9 cellular contexts compared by ENCODE assay signal in the genomic region with DNA sequence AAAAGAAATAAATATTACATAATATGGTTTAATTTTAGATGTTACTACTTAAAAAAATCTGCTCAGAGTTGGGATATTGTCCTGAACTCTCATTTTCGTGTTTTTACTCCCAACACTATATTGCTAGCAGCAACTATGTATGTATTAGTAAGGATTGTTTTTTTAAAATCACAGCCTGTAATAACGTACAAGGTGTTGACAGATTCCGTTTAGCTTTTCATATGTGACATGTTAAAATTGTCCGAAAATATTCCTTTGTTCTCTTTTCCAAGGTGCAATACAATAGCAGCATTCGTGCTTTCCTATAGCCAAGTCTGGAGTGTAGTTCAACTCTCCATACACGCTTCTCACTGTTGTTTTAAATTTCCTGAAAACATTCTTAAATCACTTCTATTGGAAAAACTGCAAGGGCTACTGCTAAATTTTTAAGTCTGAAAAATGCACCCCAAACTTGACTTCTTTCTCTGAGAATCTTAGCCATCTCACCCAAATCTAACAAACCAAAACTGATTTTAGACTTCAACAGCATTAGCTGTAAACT. TPM values are rescaled to one million over a fixed set of nuclear protein-coding genes. Genes with fewer than 3 reads are reported as not detected.
DNase-seq lines count a peak whose midpoint lies in the region; ATAC-seq and TF ChIP-seq lines count a peak whose summit lies in the region.
"Had no signal": no experiment of that assay in that cellular context is flagged by ENCODE, and none has a peak within 500 bp of the region (broad histone marks: within the 10 kb centered on the region; RNA-seq: fewer than 3 reads in every experiment).

No MANE protein-coding gene starts in this region.

- intact Hi-C loops in Panc1 (cut with micrococcal nuclease; ENCODE audit: unreplicated experiment) = no loop called here

- peak overlapping the region; percentile 99 for H3K27ac Mint-ChIP-seq in activated T-cell treated with anti-CD3 and anti-CD28 coated beads, Interleukin-2, amount 50 U/mL, for 24 hours
- peak overlapping the region; percentile 97 for H3K27ac Mint-ChIP-seq in endodermal cell
- H3K27ac Mint-ChIP-seq in progenitor cell of endocrine pancreas = peak overlapping the region; percentile 92

- no peak overlapping the region for H3K4me3 Mint-ChIP-seq in activated T-cell treated with anti-CD3 and anti-CD28 coated beads, Interleukin-2, amount 50 U/mL, for 24 hours
- H3K4me3 Mint-ChIP-seq in endodermal cell (peak overlapping the region; percentile 85), progenitor cell of endocrine pancreas (ENCODE audit: low read depth) (peak overlapping the region; percentile 57)

- CTCF ChIA-PET in Panc1 (lab: Charles Lee) = no interaction called here

- peaks cover 51% of the 10 kb centered on the region for H3K4me1 ChIP-seq in Panc1 (ENCODE audit: control insufficient read depth, insufficient read depth, low read length)
- peaks cover 26% of the 10 kb centered on the region for H3K4me1 ChIP-seq in endodermal cell (ENCODE audit: control insufficient read depth, insufficient read depth, low read length)

- H3K27me3 ChIP-seq in Panc1 (ENCODE audit: control insufficient read depth, insufficient read depth, low read length) (no peaks in the 10 kb centered on the region), endodermal cell (ENCODE audit: control insufficient read depth, insufficient read depth, low read length, poor library complexity, severe bottlenecking) (no peaks in the 10 kb centered on the region)

- WGBS in endodermal cell (ENCODE audit: insufficient coverage in 1 of 2, insufficient read length in 1 of 2), 2 experiments = 73 to 74% methylated on average over 5 to 6 of the region's 6 CpGs

- H3K9me3 Mint-ChIP-seq in activated T-cell treated with anti-CD3 and anti-CD28 coated beads, Interleukin-2, amount 50 U/mL, for 24 hours = no peaks in the 10 kb centered on the region
- H3K9me3 Mint-ChIP-seq in endodermal cell = no peaks in the 10 kb centered on the region
- no peaks in the 10 kb centered on the region for H3K9me3 Mint-ChIP-seq in progenitor cell of endocrine pancreas (ENCODE audit: low read depth)

- H3K4me1 Mint-ChIP-seq in activated T-cell treated with anti-CD3 and anti-CD28 coated beads, Interleukin-2, amount 50 U/mL, for 24 hours (ENCODE audit: low read depth) = peaks cover 75% of the 10 kb centered on the region
- H3K4me1 Mint-ChIP-seq in endodermal cell (peaks cover 54% of the 10 kb centered on the region), progenitor cell of endocrine pancreas (ENCODE audit: low read depth) (peaks cover 59% of the 10 kb centered on the region)

- H3K9ac ChIP-seq in endodermal cell (ENCODE audit: extremely low read depth, low read length, poor library complexity, severe bottlenecking) = peak overlapping the region; percentile 28

- in situ Hi-C loops in Panc1 (cut with HindIII; ENCODE audit: low pct_unique_long_range_greater_than_20kb, low sequenced_read_pairs) = no loop called here

- POLR2A ChIA-PET in Panc1 (lab: Charles Lee) = interaction anchor here (0.6 to 9.8 kb wide), 3 partner anchors 7 to 22 kb away, joined by 14 to 207 read pairs (median 58); a partner anchor contains a TSS

- ATAC-seq in Panc1 (no peak), HG03565 (IDR thresholded peaks at IDR 0.05; ENCODE audit: unreplicated experiment) (no peak)

- TF ChIP-seq CTCF in Panc1 (IDR thresholded peaks at IDR 0.05) (no peak), endodermal cell (conservative IDR thresholded peaks at IDR 0.05) (no peak), progenitor cell of endocrine pancreas (IDR thresholded peaks at IDR 0.05; ENCODE audit: unreplicated experiment) (no peak)

- peak overlapping the region; percentile 100 for H3K27ac ChIP-seq in Panc1 (ENCODE audit: low read length)
- peak overlapping the region; percentile 33 for H3K27ac ChIP-seq in endodermal cell (ENCODE audit: low read depth, low read length)

- no peaks in the 10 kb centered on the region for H3K36me3 ChIP-seq in Panc1 (ENCODE audit: control insufficient read depth, insufficient read depth, low read length)
- H3K36me3 ChIP-seq in endodermal cell (ENCODE audit: control insufficient read depth, insufficient read depth, low read length) = no peaks in the 10 kb centered on the region

- H3K4me3 ChIP-seq in Panc1 (ENCODE audit: low read depth in 2 of 2, low read length in 2 of 2) (peak overlapping the region; percentile 95 to 96), endodermal cell (ENCODE audit: low read length) (peak overlapping the region; percentile 57)

- H3K36me3 Mint-ChIP-seq in activated T-cell treated with anti-CD3 and anti-CD28 coated beads, Interleukin-2, amount 50 U/mL, for 24 hours (ENCODE audit: low read depth) = peaks cover 11% of the 10 kb centered on the region
- H3K36me3 Mint-ChIP-seq in endodermal cell (ENCODE audit: low read depth) (no peaks in the 10 kb centered on the region), progenitor cell of endocrine pancreas (ENCODE audit: insufficient read depth) (no peaks in the 10 kb centered on the region)

- BruUV-seq in Panc1 (replicated peaks; lab: Mats Ljungman, UMichigan) = no TSS peak

- DNase-seq in activated T-cell treated with anti-CD3 and anti-CD28 coated beads, Interleukin-2, amount 50 U/mL, for 24 hours = no peak
- DNase-seq in activated T-cell treated with anti-CD3 and anti-CD28 coated beads, Interleukin-2, amount 50 U/mL, for 48 hours = no peak
- DNase-seq in Panc1 (ENCODE audit: low read depth, low spot score) (no peak), endodermal cell (no peak), progenitor cell of endocrine pancreas (ENCODE audit: low spot score, unreplicated experiment) (no peak), nucleus accumbens (lab: John Stamatoyannopoulos, UW) (no peak), Kasumi-1 (lab: John Stamatoyannopoulos, UW) (no peak)
- DNase-seq: NCI-H510A treated with DMSO at 0.1 percent for 48 hours had no signal

- no peaks in the 10 kb centered on the region for H3K27me3 Mint-ChIP-seq in activated T-cell treated with anti-CD3 and anti-CD28 coated beads, Interleukin-2, amount 50 U/mL, for 24 hours
- H3K27me3 Mint-ChIP-seq in endodermal cell (ENCODE audit: insufficient read depth) = no peaks in the 10 kb centered on the region
- H3K27me3 Mint-ChIP-seq in progenitor cell of endocrine pancreas = no peaks in the 10 kb centered on the region

- no peaks in the 10 kb centered on the region for H3K9me3 ChIP-seq in Panc1 (ENCODE audit: control insufficient read depth, insufficient read depth, low read depth, low read length)
- no peaks in the 10 kb centered on the region for H3K9me3 ChIP-seq in endodermal cell (ENCODE audit: control insufficient read depth, low read length)

RNA-seq across cellular contexts. Expression of a gene that starts 58.9 kb away (rescaled TPM):
- total RNA-seq in Panc1 (2021; ENCODE audit: unreplicated experiment) = 12.1 TPM
- polyA plus RNA-seq in Panc1 (2012; ENCODE audit: insufficient read length) = 17.7 TPM
- 1 to 10 TPM; 1.8 to 2.1 TPM for total RNA-seq in endodermal cell
- 2.7 TPM for polyA plus RNA-seq in endodermal cell (2013, experiment 1 of 2)
- polyA plus RNA-seq in endodermal cell (2013, experiment 2 of 2) = 1.7 TPM
- 1.1 and 1.8 TPM in 2 replicates for total RNA-seq in progenitor cell of endocrine pancreas
